8 cellular contexts compared by ENCODE assay signal in genomic region chr5:41707853-41708603, GRCh38.
DNase-seq lines count a peak whose midpoint lies in the region; ATAC-seq and TF ChIP-seq lines count a peak whose summit lies in the region.

No MANE protein-coding gene starts in this region.

- TF ChIP-seq POLR2A in heart left ventricle (IDR thresholded peaks at IDR 0.05) = no peak

- WGBS in heart left ventricle, 4 donors = 54 to 62% (median 55%) methylated on average over 4 of the region's 4 CpGs

- ATAC-seq in GM19372 (IDR thresholded peaks at IDR 0.05; ENCODE audit: low read depth, unreplicated experiment) (peak; percentile 86), HG03439 (IDR thresholded peaks at IDR 0.05; ENCODE audit: unreplicated experiment) (peak; percentile 74), foreskin keratinocyte (peak; percentile 92), heart left ventricle (no peak), HG03039 (IDR thresholded peaks at IDR 0.05; ENCODE audit: unreplicated experiment) (no peak)

- DNase-seq in BJ (ENCODE audit: low read depth) (peak; percentile 19), foreskin keratinocyte (peak; percentile 9 to 40), heart left ventricle (no peak), activated gamma-delta T cell treated with Interleukin-2 at 50 U/mL for 16 hours (no peak)

- no peaks in the 10 kb centered on the region for H3K79me2 ChIP-seq in OCI-LY3 (ENCODE audit: low read length)

- no peaks in the 10 kb centered on the region for H4K20me1 ChIP-seq in OCI-LY3 (ENCODE audit: insufficient read depth, low read length)

- TF ChIP-seq CTCF in BJ (IDR thresholded peaks at IDR 0.05; ENCODE audit: insufficient read depth, low read depth, low read length) (peak; percentile 67), OCI-LY3 (IDR thresholded peaks at IDR 0.05; ENCODE audit: low read depth, low read length) (peak; percentile 52), foreskin keratinocyte (conservative IDR thresholded peaks at IDR 0.05) (peak; percentile 71), heart left ventricle (IDR thresholded peaks at IDR 0.05) (peak in 1 of 12 donors; percentile 14)

- CTCF ChIA-PET in BJ (lab: Yijun Ruan, JAX) = interaction anchor here (0.7 to 4.4 kb wide), 11 partner anchors 9 to 349 kb away, joined by 3 to 92 read pairs (median 4); no protein-coding TSS in a partner anchor

- intact Hi-C loops in heart left ventricle (cut with DNase I) = no loop called here

- H3K4me3 ChIP-seq in BJ (ENCODE audit: low read depth, low read length) (no peak overlapping the region), OCI-LY3 (ENCODE audit: low read length) (no peak overlapping the region), heart left ventricle (no peak overlapping the region)

- H2AFZ ChIP-seq in OCI-LY3 (ENCODE audit: low read depth, low read length) = no peak overlapping the region

- POLR2A ChIA-PET in BJ (lab: Charles Lee) = no interaction called here

- H3K27me3 ChIP-seq in BJ (ENCODE audit: control insufficient read depth, insufficient read depth, low read length) (no peaks in the 10 kb centered on the region), OCI-LY3 (ENCODE audit: low read depth, low read length) (no peaks in the 10 kb centered on the region), foreskin keratinocyte (peaks cover 5% of the 10 kb centered on the region), heart left ventricle (no peaks in the 10 kb centered on the region)

- H3K9me3 ChIP-seq in OCI-LY3 (ENCODE audit: insufficient read depth, low read length) = no peaks in the 10 kb centered on the region
- peaks cover 0 to 54% (median 11%) of the 10 kb centered on the region in 12 donors for H3K9me3 ChIP-seq in heart left ventricle

- H3K36me3 ChIP-seq in BJ (ENCODE audit: control insufficient read depth, insufficient read depth, low read length) (no peaks in the 10 kb centered on the region), OCI-LY3 (replicated peaks; ENCODE audit: low read depth, low read length) (no peaks in the 10 kb centered on the region), heart left ventricle (no peaks in the 10 kb centered on the region)

- no peaks in the 10 kb centered on the region for H3K4me1 ChIP-seq in OCI-LY3 (ENCODE audit: low read length)
- H3K4me1 ChIP-seq in foreskin keratinocyte = no peaks in the 10 kb centered on the region
- H3K4me1 ChIP-seq in heart left ventricle = no peaks in the 10 kb centered on the region

- H3K9ac ChIP-seq in OCI-LY3 (ENCODE audit: low read length) = no peak overlapping the region

- H3K27ac ChIP-seq in OCI-LY3 (ENCODE audit: low read length) = no peak overlapping the region
- no peak overlapping the region for H3K27ac ChIP-seq in foreskin keratinocyte
- no peak overlapping the region for H3K27ac ChIP-seq in heart left ventricle

- 0 out of 2 replicates have a peak overlapping the region, but pooled peaks have one; percentile 7 for H3K4me2 ChIP-seq in OCI-LY3 (ENCODE audit: low read length)

Comparison
In these comparisons a context has a peak if more than half of its experiments do, and no peak if none do; other contexts are left out.
1. DNase-seq: peak in BJ (single experiment) and foreskin keratinocyte (2 of 2); none in heart left ventricle (0 of 5) and activated gamma-delta T cell treated with Interleukin-2 at 50 U/mL for 16 hours (single experiment).
2. ATAC-seq: peak in GM19372 (single experiment), HG03439 (single experiment) and foreskin keratinocyte (single experiment); none in heart left ventricle (0 of 4) and HG03039 (single experiment).